In the genomic region with DNA sequence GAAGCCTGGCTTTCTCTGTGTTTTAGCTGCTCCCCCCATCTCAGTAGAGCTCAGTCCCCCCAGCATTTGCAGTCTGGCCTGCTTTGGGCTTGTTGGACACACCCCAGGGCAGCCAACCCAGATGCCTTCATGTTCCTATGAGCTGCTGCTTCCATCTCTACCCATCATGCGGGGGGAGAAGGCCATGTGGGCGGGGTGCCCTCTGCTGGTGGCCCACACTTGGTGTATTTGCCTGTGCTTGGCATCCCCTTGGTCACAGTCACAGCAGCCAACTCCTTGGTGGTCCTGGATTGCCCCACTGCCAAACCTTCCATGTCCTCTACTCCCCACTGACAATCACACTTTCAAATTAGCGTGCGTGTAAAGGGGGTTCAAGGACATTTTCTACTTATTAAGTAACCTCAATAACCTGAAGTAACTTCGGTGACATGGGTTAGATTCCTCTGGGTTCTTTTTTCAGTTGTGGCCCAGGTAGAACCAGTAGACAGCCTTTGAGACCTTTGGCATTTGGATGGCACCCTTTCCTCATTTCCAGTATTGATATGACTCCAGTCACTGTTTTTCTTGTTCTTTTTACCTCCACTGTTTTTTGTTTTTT, we compare ENCODE assay signal across 8 cellular contexts. TPM values are rescaled to one million over a fixed set of nuclear protein-coding genes. Genes with fewer than 3 reads are reported as not detected.
DNase-seq lines count a peak whose midpoint lies in the region; FAIRE-seq and TF ChIP-seq lines count a peak whose summit lies in the region.

No MANE protein-coding gene starts in this region.

- H3K4me3 ChIP-seq in H7 (ENCODE audit: insufficient read depth, low read depth, low read length) (no peak overlapping the region), kidney (ENCODE audit: low read length in 2 of 2) (no peak overlapping the region)

- no peaks in the 10 kb centered on the region for H3K27me3 ChIP-seq in H7 (ENCODE audit: control insufficient read depth, insufficient read depth, low read length)

- peaks cover 29% of the 10 kb centered on the region for H3K4me1 Mint-ChIP-seq in brain

- H3K9me3 ChIP-seq in kidney (ENCODE audit: control insufficient read depth in 1 of 2, low read length in 2 of 2), result no peaks in the 10 kb centered on the region

- H3K4me1 ChIP-seq in kidney (ENCODE audit: control insufficient read depth in 1 of 2, insufficient read depth in 1 of 2, low read depth in 1 of 2, low read length in 2 of 2), result peaks cover 12 to 30% of the 10 kb centered on the region in 2 donors

- H3K36me3 ChIP-seq in H7 (replicated peaks; ENCODE audit: control insufficient read depth, insufficient read depth, low read length) (no peaks in the 10 kb centered on the region), kidney (ENCODE audit: control insufficient read depth in 1 of 2, insufficient read depth in 2 of 2, low read length in 2 of 2) (no peaks in the 10 kb centered on the region)

- no peaks in the 10 kb centered on the region for H3K27me3 Mint-ChIP-seq in brain

- intact Hi-C loops in kidney (cut with DNase I), result no loop called here

- no peak overlapping the region for H3K27ac Mint-ChIP-seq in brain

- TF ChIP-seq CTCF in VCaP (conservative IDR thresholded peaks at IDR 0.05) (peak; percentile 82), brain (conservative IDR thresholded peaks at IDR 0.05) (peak; percentile 18 to 23), kidney (IDR thresholded peaks at IDR 0.05; ENCODE audit: borderline replicate concordance, extremely low read depth, insufficient read depth) (peak; percentile 47)

- no peak overlapping the region for H3K9ac ChIP-seq in kidney (ENCODE audit: low read length in 2 of 2)

- H3K27ac ChIP-seq in VCaP (no peak overlapping the region), kidney (ENCODE audit: low read depth in 2 of 2, low read length in 2 of 2) (no peak overlapping the region)

- DNase-seq in Daoy (ENCODE audit: low read depth) (peak; percentile 86), H7 (peak; percentile 74), NCI-H1092 treated with DMSO at 0.1 percent for 48 hours (lab: John Stamatoyannopoulos, UW) (peak; percentile 37), kidney (peak; percentile 83), epidermal melanocyte (ENCODE audit: insufficient read length, low spot score) (no peak)
- peak; percentile 63 to 83 (median 68) for DNase-seq in stimulated activated CD4-positive, alpha-beta T cell treated with anti-CD3 and anti-CD28 coated beads, TNF-alpha, amount 100 ng/mL, for 24 hours (ENCODE audit: low read depth in 3 of 3)

- no peaks in the 10 kb centered on the region for H3K36me3 Mint-ChIP-seq in brain

- no peak overlapping the region for H3K4me3 Mint-ChIP-seq in brain

- FAIRE-seq in kidney (lab: Jason Lieb, UNC), result no peak

- H3K9me3 Mint-ChIP-seq in brain, result peaks cover 0 to 3% (median 2%) of the 10 kb centered on the region in 5 experiments

RNA-seq across cellular contexts. Expression of a gene that starts 42.8 kb away (rescaled TPM):
- 15.2 and 17.1 TPM in 2 replicates for total RNA-seq in Daoy (2014; rRNA removed; shearing (Covaris generic))
- total RNA-seq in H7 (2014; rRNA removed; shearing (Covaris generic)), result 9.7 and 18.0 TPM in 2 replicates
- polyA plus RNA-seq in brain (ENCODE audit: insufficient read depth, low read depth, low replicate concordance), result 13.2 TPM
- 22.9 TPM for total RNA-seq in kidney
- 7.9 TPM for polyA plus RNA-seq in kidney (ENCODE audit: insufficient read depth, low read depth, low replicate concordance)

Comparison
In these comparisons a context has a peak if more than half of its experiments do, and no peak if none do; other contexts are left out.
1. CTCF ChIP-seq: peak in every context shown above with its lines; median percentile 82 in VCaP; 47 in kidney; 20 in brain.